11 cellular contexts compared by ENCODE assay signal in genomic region chr10:49001402-49001801, GRCh38.
DNase-seq lines count a peak whose midpoint lies in the region; ATAC-seq and TF ChIP-seq lines count a peak whose summit lies in the region.
"Had no signal": no experiment of that assay in that cellular context is flagged by ENCODE, and none has a peak within 500 bp of the region (broad histone marks: within the 10 kb centered on the region; RNA-seq: fewer than 3 reads in every experiment).

No MANE protein-coding gene starts in this region.

- ATAC-seq in GM23338 (peak; percentile 98), GM18511 (IDR thresholded peaks at IDR 0.05; ENCODE audit: unreplicated experiment) (no peak)

- H2AFZ ChIP-seq in GM23338 (peak overlapping the region; percentile 57; the same call in 1 of the 2 replicates), neural cell (ENCODE audit: low read depth, low read length) (no peak overlapping the region)

- H3F3A ChIP-seq in GM23338 (replicated peaks; ENCODE audit: low read depth) (no peaks in the 10 kb centered on the region), neural cell (ENCODE audit: insufficient read depth, low read length, poor library complexity, severe bottlenecking) (peaks cover 8% of the 10 kb centered on the region)

- H3K36me3 ChIP-seq in GM23338 (ENCODE audit: insufficient read depth) (no peaks in the 10 kb centered on the region), cardiac muscle cell (no peaks in the 10 kb centered on the region), neural cell (ENCODE audit: insufficient read depth, low read length) (no peaks in the 10 kb centered on the region)

- CTCF ChIA-PET in activated naive CD4-positive, alpha-beta T cell treated with anti-CD3 and anti-CD28 coated beads, Interleukin-2, amount 10 ng/mL, durations not matched to agents 7 days and 5 days (lab: Charles Lee) = no interaction called here

- no peak overlapping the region for H3K4me3 Mint-ChIP-seq in GM23338
- H3K4me3 Mint-ChIP-seq in activated naive CD4-positive, alpha-beta T cell treated with anti-CD3 and anti-CD28 coated beads, Interleukin-2, amount 10 ng/mL, durations not matched to agents 7 days and 5 days = no peak overlapping the region
- H3K4me3 Mint-ChIP-seq: CD4-positive, alpha-beta T cell had no signal

- no peak for TF ChIP-seq RAD21 in neural cell (conservative IDR thresholded peaks at IDR 0.05)

- no peaks in the 10 kb centered on the region for H3K79me2 ChIP-seq in GM23338 (replicated peaks; ENCODE audit: insufficient read depth)
- H3K79me2 ChIP-seq in neural cell (replicated peaks; ENCODE audit: insufficient read depth, low read length) = no peaks in the 10 kb centered on the region

- H3K4me2 ChIP-seq in GM23338 (no peak overlapping the region), neural cell (ENCODE audit: low read length) (no peak overlapping the region)

- peaks cover 4% of the 10 kb centered on the region; the same call in 1 of the 3 replicates for H3K9me3 Mint-ChIP-seq in GM23338
- no peaks in the 10 kb centered on the region for H3K9me3 Mint-ChIP-seq in activated naive CD4-positive, alpha-beta T cell treated with anti-CD3 and anti-CD28 coated beads, Interleukin-2, amount 10 ng/mL, durations not matched to agents 7 days and 5 days
- H3K9me3 Mint-ChIP-seq: CD4-positive, alpha-beta T cell had no signal

- H3K27ac Mint-ChIP-seq in GM23338 = peak overlapping the region; percentile 7; the same call in 1 of the 2 replicates
- H3K27ac Mint-ChIP-seq in activated naive CD4-positive, alpha-beta T cell treated with anti-CD3 and anti-CD28 coated beads, Interleukin-2, amount 10 ng/mL, durations not matched to agents 7 days and 5 days = no peak overlapping the region
- H3K27ac Mint-ChIP-seq: CD4-positive, alpha-beta T cell had no signal

- H3K9me3 ChIP-seq in cardiac muscle cell (ENCODE audit: low read depth) = no peaks in the 10 kb centered on the region
- no peaks in the 10 kb centered on the region for H3K9me3 ChIP-seq in neural cell (ENCODE audit: low read length)

- peak overlapping the region; percentile 47 for H3K9ac ChIP-seq in neural cell (ENCODE audit: low read length)

- TF ChIP-seq CTCF in GM23338 (conservative IDR thresholded peaks at IDR 0.05; ENCODE audit: low read depth in 2 of 2) (peak; percentile 33 to 67), cardiac muscle cell (IDR thresholded peaks at IDR 0.05; ENCODE audit: low read depth, low read length) (peak; percentile 13), neural cell (IDR thresholded peaks at IDR 0.05; ENCODE audit: poor library complexity, severe bottlenecking) (no peak)

- no peaks in the 10 kb centered on the region for H3K4me1 ChIP-seq in GM23338 (ENCODE audit: insufficient read depth)
- H3K4me1 ChIP-seq in cardiac muscle cell (ENCODE audit: low read depth) = peaks cover 10% of the 10 kb centered on the region

- H3K36me3 Mint-ChIP-seq in GM23338 (ENCODE audit: low read depth) = no peaks in the 10 kb centered on the region
- H3K36me3 Mint-ChIP-seq in activated naive CD4-positive, alpha-beta T cell treated with anti-CD3 and anti-CD28 coated beads, Interleukin-2, amount 10 ng/mL, durations not matched to agents 7 days and 5 days = no peaks in the 10 kb centered on the region

- H3K27me3 Mint-ChIP-seq in GM23338 (ENCODE audit: insufficient read depth, low read depth, poor library complexity) = peaks cover 5% of the 10 kb centered on the region
- peaks cover 3% of the 10 kb centered on the region for H3K27me3 Mint-ChIP-seq in activated naive CD4-positive, alpha-beta T cell treated with anti-CD3 and anti-CD28 coated beads, Interleukin-2, amount 10 ng/mL, durations not matched to agents 7 days and 5 days
- H3K27me3 Mint-ChIP-seq: CD4-positive, alpha-beta T cell had no signal

- no peak overlapping the region for H3K4me3 ChIP-seq in GM23338
- no peak overlapping the region for H3K4me3 ChIP-seq in cardiac muscle cell
- peak overlapping the region; percentile 51 for H3K4me3 ChIP-seq in neural cell (ENCODE audit: low read length)

- no peaks in the 10 kb centered on the region for H3K9me2 ChIP-seq in GM23338 (ENCODE audit: insufficient read depth)
- no peaks in the 10 kb centered on the region for H3K9me2 ChIP-seq in neural cell (ENCODE audit: insufficient read depth, low read length)

- TF ChIP-seq EP300 in neural cell (conservative IDR thresholded peaks at IDR 0.05; ENCODE audit: poor library complexity, severe bottlenecking) = no peak

- DNase-seq in GM23338 (ENCODE audit: low spot score) = peak; percentile 76
- peak; percentile 13 for DNase-seq in NCI-H748 (lab: John Stamatoyannopoulos, UW; ENCODE audit: unreplicated experiment)
- peak; percentile 8 to 61 for DNase-seq in cardiac muscle cell (ENCODE audit: low read depth in 1 of 2, low spot score in 1 of 2)
- no peak for DNase-seq in hippocampal formation (lab: John Stamatoyannopoulos, UW)
- DNase-seq in stimulated activated CD4-positive, alpha-beta T cell treated with anti-CD3 and anti-CD28 coated beads, Interleukin-12 subunit alpha, Interleukin-12 subunit beta, amount 100 ng/mL, for 4 hours = no peak
- DNase-seq in activated naive CD4-positive, alpha-beta T cell treated with anti-CD3 and anti-CD28 coated beads, Interleukin-2, amount 10 ng/mL, durations not matched to agents 7 days and 5 days = no peak
- DNase-seq: CD4-positive, alpha-beta T cell; GOT3; IMR-90 had no signal

- H4K20me1 ChIP-seq in GM23338 (replicated peaks; ENCODE audit: insufficient read depth) (no peaks in the 10 kb centered on the region), neural cell (ENCODE audit: insufficient read depth) (no peaks in the 10 kb centered on the region)

- H3K4me1 Mint-ChIP-seq in GM23338 = peaks cover 9% of the 10 kb centered on the region
- H3K4me1 Mint-ChIP-seq in activated naive CD4-positive, alpha-beta T cell treated with anti-CD3 and anti-CD28 coated beads, Interleukin-2, amount 10 ng/mL, durations not matched to agents 7 days and 5 days = no peaks in the 10 kb centered on the region

- H3K27me3 ChIP-seq in GM23338 (ENCODE audit: insufficient read depth) (no peaks in the 10 kb centered on the region), cardiac muscle cell (no peaks in the 10 kb centered on the region), neural cell (ENCODE audit: insufficient read depth, low read depth, low read length) (no peaks in the 10 kb centered on the region)

- H3K27ac ChIP-seq in GM23338 (ENCODE audit: low read depth) = no peak overlapping the region
- no peak overlapping the region for H3K27ac ChIP-seq in cardiac muscle cell
- H3K27ac ChIP-seq in neural cell (ENCODE audit: low read length) = peak overlapping the region; percentile 81

TF ChIP-seq in neural cell, 6 proteins besides CTCF, POLR2A, EP300 and RAD21:
- TF ChIP-seq SMC3 (conservative IDR thresholded peaks at IDR 0.05; ENCODE audit: poor library complexity) (no peak), EZH2 (IDR thresholded peaks at IDR 0.05; ENCODE audit: borderline replicate concordance, insufficient read depth, low read length, poor library complexity, severe bottlenecking) (no peak), POLR2AphosphoS5 (IDR thresholded peaks at IDR 0.05) (no peak), MXI1 (conservative IDR thresholded peaks at IDR 0.05; ENCODE audit: poor library complexity, severe bottlenecking) (no peak), TAF1 (IDR thresholded peaks at IDR 0.05; ENCODE audit: low read depth) (no peak)
- TF ChIP-seq, protein P1, sequence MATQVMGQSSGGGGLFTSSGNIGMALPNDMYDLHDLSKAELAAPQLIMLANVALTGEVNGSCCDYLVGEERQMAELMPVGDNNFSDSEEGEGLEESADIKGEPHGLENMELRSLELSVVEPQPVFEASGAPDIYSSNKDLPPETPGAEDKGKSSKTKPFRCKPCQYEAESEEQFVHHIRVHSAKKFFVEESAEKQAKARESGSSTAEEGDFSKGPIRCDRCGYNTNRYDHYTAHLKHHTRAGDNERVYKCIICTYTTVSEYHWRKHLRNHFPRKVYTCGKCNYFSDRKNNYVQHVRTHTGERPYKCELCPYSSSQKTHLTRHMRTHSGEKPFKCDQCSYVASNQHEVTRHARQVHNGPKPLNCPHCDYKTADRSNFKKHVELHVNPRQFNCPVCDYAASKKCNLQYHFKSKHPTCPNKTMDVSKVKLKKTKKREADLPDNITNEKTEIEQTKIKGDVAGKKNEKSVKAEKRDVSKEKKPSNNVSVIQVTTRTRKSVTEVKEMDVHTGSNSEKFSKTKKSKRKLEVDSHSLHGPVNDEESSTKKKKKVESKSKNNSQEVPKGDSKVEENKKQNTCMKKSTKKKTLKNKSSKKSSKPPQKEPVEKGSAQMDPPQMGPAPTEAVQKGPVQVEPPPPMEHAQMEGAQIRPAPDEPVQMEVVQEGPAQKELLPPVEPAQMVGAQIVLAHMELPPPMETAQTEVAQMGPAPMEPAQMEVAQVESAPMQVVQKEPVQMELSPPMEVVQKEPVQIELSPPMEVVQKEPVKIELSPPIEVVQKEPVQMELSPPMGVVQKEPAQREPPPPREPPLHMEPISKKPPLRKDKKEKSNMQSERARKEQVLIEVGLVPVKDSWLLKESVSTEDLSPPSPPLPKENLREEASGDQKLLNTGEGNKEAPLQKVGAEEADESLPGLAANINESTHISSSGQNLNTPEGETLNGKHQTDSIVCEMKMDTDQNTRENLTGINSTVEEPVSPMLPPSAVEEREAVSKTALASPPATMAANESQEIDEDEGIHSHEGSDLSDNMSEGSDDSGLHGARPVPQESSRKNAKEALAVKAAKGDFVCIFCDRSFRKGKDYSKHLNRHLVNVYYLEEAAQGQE (IDR thresholded peaks at IDR 0.05; ENCODE audit: borderline replicate concordance) = no peak

Comparison
In these comparisons a context has a peak if more than half of its experiments do, and no peak if none do; other contexts are left out.
1. DNase-seq: peak in GM23338 (single experiment), NCI-H748 (single experiment) and cardiac muscle cell (2 of 2); none in hippocampal formation (0 of 2), stimulated activated CD4-positive, alpha-beta T cell treated with anti-CD3 and anti-CD28 coated beads, Interleukin-12 subunit alpha, Interleukin-12 subunit beta, amount 100 ng/mL, for 4 hours (single experiment) and activated naive CD4-positive, alpha-beta T cell treated with anti-CD3 and anti-CD28 coated beads, Interleukin-2, amount 10 ng/mL, durations not matched to agents 7 days and 5 days (single experiment).